ENCODE assay signal across 14 cellular contexts in genomic region chr7:111424768-111425167, GRCh38.
A peak's percentile ranks its signal among the peaks of the same experiment; 100 is the strongest.
DNase-seq lines count a peak whose midpoint lies in the region; ATAC-seq and TF ChIP-seq lines count a peak whose summit lies in the region.
"Had no signal": no experiment of that assay in that cellular context is flagged by ENCODE, and none has a peak within 500 bp of the region (broad histone marks: within the 10 kb centered on the region; RNA-seq: fewer than 3 reads in every experiment).

No MANE protein-coding gene starts in this region.

- H3K27ac Mint-ChIP-seq in mesothelial cell of epicardium (peak overlapping the region; percentile 30), glutamatergic neuron (ENCODE audit: unreplicated experiment) (no peak overlapping the region)
- no peak overlapping the region for H3K27ac Mint-ChIP-seq in activated CD4-positive, alpha-beta T cell treated with anti-CD3 and anti-CD28 coated beads for 36 hours
- H3K27ac Mint-ChIP-seq: activated CD4-positive, alpha-beta memory T cell treated with anti-CD3 and anti-CD28 coated beads for 36 hours; stimulated activated naive CD8-positive, alpha-beta T cell treated with anti-CD3 and anti-CD28 coated beads, Interleukin-15, amount 100 ng/mL, for 72 hours had no signal

- POLR2A ChIA-PET in activated CD4-positive, alpha-beta T cell treated with anti-CD3 and anti-CD28 coated beads for 36 hours (lab: Charles Lee) = no interaction called here

- no peaks in the 10 kb centered on the region for H3K9me3 ChIP-seq in upper lobe of right lung

- H3K4me3 Mint-ChIP-seq in mesothelial cell of epicardium (no peak overlapping the region), glutamatergic neuron (ENCODE audit: unreplicated experiment) (no peak overlapping the region)
- H3K4me3 Mint-ChIP-seq in activated CD4-positive, alpha-beta T cell treated with anti-CD3 and anti-CD28 coated beads for 36 hours = no peak overlapping the region
- H3K4me3 Mint-ChIP-seq: activated CD4-positive, alpha-beta memory T cell treated with anti-CD3 and anti-CD28 coated beads for 36 hours; stimulated activated naive CD8-positive, alpha-beta T cell treated with anti-CD3 and anti-CD28 coated beads, Interleukin-15, amount 100 ng/mL, for 72 hours had no signal

- intact Hi-C loops in activated CD4-positive, alpha-beta T cell treated with anti-CD3 and anti-CD28 coated beads for 36 hours (cut with DNase I, micrococcal nuclease) = no loop called here
- intact Hi-C loops in upper lobe of right lung (cut with DNase I) = no loop called here

- no peaks in the 10 kb centered on the region for H3K27me3 ChIP-seq in upper lobe of right lung

- no peaks in the 10 kb centered on the region for H3K27me3 Mint-ChIP-seq in mesothelial cell of epicardium (ENCODE audit: low read depth)
- no peaks in the 10 kb centered on the region for H3K27me3 Mint-ChIP-seq in activated CD4-positive, alpha-beta T cell treated with anti-CD3 and anti-CD28 coated beads for 36 hours
- no peaks in the 10 kb centered on the region for H3K27me3 Mint-ChIP-seq in glutamatergic neuron (ENCODE audit: unreplicated experiment)
- H3K27me3 Mint-ChIP-seq: activated CD4-positive, alpha-beta memory T cell treated with anti-CD3 and anti-CD28 coated beads for 36 hours; stimulated activated naive CD8-positive, alpha-beta T cell treated with anti-CD3 and anti-CD28 coated beads, Interleukin-15, amount 100 ng/mL, for 72 hours had no signal

- peaks cover 7% of the 10 kb centered on the region for H3K4me1 Mint-ChIP-seq in mesothelial cell of epicardium
- H3K4me1 Mint-ChIP-seq in activated CD4-positive, alpha-beta T cell treated with anti-CD3 and anti-CD28 coated beads for 36 hours = no peaks in the 10 kb centered on the region
- no peaks in the 10 kb centered on the region for H3K4me1 Mint-ChIP-seq in glutamatergic neuron (ENCODE audit: low read depth, unreplicated experiment)
- H3K4me1 Mint-ChIP-seq: stimulated activated naive CD8-positive, alpha-beta T cell treated with anti-CD3 and anti-CD28 coated beads, Interleukin-15, amount 100 ng/mL, for 72 hours had no signal

- H3K36me3 Mint-ChIP-seq in mesothelial cell of epicardium (peaks cover 12% of the 10 kb centered on the region), glutamatergic neuron (ENCODE audit: unreplicated experiment) (no peaks in the 10 kb centered on the region)
- H3K36me3 Mint-ChIP-seq in activated CD4-positive, alpha-beta T cell treated with anti-CD3 and anti-CD28 coated beads for 36 hours (ENCODE audit: low read depth) = peaks cover 2% of the 10 kb centered on the region

- H3K9me3 Mint-ChIP-seq in mesothelial cell of epicardium = peaks cover 21% of the 10 kb centered on the region
- H3K9me3 Mint-ChIP-seq in activated CD4-positive, alpha-beta T cell treated with anti-CD3 and anti-CD28 coated beads for 36 hours (ENCODE audit: low read depth) = peaks cover 3% of the 10 kb centered on the region
- H3K9me3 Mint-ChIP-seq in glutamatergic neuron (ENCODE audit: unreplicated experiment) = peaks cover 2% of the 10 kb centered on the region

- no peak for TF ChIP-seq CTCF in choroid plexus epithelial cell (conservative IDR thresholded peaks at IDR 0.05; ENCODE audit: low read depth, low read length)
- no peak for TF ChIP-seq CTCF in mesothelial cell of epicardium (IDR thresholded peaks at IDR 0.05; ENCODE audit: unreplicated experiment)
- no peak for TF ChIP-seq CTCF in upper lobe of right lung (IDR thresholded peaks at IDR 0.05)
- TF ChIP-seq CTCF in glutamatergic neuron (IDR thresholded peaks at IDR 0.05; ENCODE audit: partially characterized antibody, unreplicated experiment) = no peak

- ATAC-seq in activated CD4-positive, alpha-beta T cell treated with anti-CD3 and anti-CD28 coated beads for 36 hours = no peak
- ATAC-seq in upper lobe of right lung = no peak
- ATAC-seq: stimulated activated naive CD8-positive, alpha-beta T cell treated with anti-CD3 and anti-CD28 coated beads, Interleukin-15, amount 100 ng/mL, for 72 hours had no signal

- H3K4me3 ChIP-seq in choroid plexus epithelial cell (ENCODE audit: low read depth, low read length) (no peak overlapping the region), upper lobe of right lung (no peak overlapping the region)

- peak; percentile 71 for DNase-seq in EH (ENCODE audit: low read depth)
- DNase-seq in LHCN-M2 (ENCODE audit: low read depth) = peak; percentile 69
- DNase-seq in choroid plexus epithelial cell (ENCODE audit: low read depth) = peak; percentile 35
- no peak for DNase-seq in mesothelial cell of epicardium (ENCODE audit: low spot score in 2 of 2, unreplicated experiment in 2 of 2)
- DNase-seq in activated CD4-positive, alpha-beta T cell treated with anti-CD3 and anti-CD28 coated beads for 36 hours = no peak
- no peak for DNase-seq in upper lobe of right lung
- DNase-seq in glutamatergic neuron = no peak
- no peak for DNase-seq in occipital lobe (lab: John Stamatoyannopoulos, UW)
- DNase-seq: activated CD4-positive, alpha-beta memory T cell treated with anti-CD3 and anti-CD28 coated beads for 36 hours; activated effector memory CD4-positive, alpha-beta T cell treated with anti-CD3 and anti-CD28 coated beads, Interleukin-2, amount 50 U/mL, for 16 hours; NCI-H2171 treated with DMSO at 0.1 percent for 48 hours; OCI-M1; stimulated activated naive CD8-positive, alpha-beta T cell treated with anti-CD3 and anti-CD28 coated beads, Interleukin-15, amount 100 ng/mL, for 72 hours had no signal

- H3K27ac ChIP-seq in upper lobe of right lung = no peak overlapping the region
- H3K27ac ChIP-seq: epithelial cell of prostate had no signal

- H3K4me1 ChIP-seq in upper lobe of right lung = no peaks in the 10 kb centered on the region

- CTCF ChIA-PET in activated CD4-positive, alpha-beta T cell treated with anti-CD3 and anti-CD28 coated beads for 36 hours (lab: Charles Lee) = no interaction called here

- H3K36me3 ChIP-seq in upper lobe of right lung = no peaks in the 10 kb centered on the region

Comparison
In these comparisons a context has a peak if more than half of its experiments do, and no peak if none do; other contexts are left out.
1. DNase-seq: peak in EH (single experiment), LHCN-M2 (single experiment) and choroid plexus epithelial cell (single experiment); none in mesothelial cell of epicardium (0 of 2), activated CD4-positive, alpha-beta T cell treated with anti-CD3 and anti-CD28 coated beads for 36 hours (single experiment), upper lobe of right lung (single experiment), glutamatergic neuron (single experiment) and occipital lobe (single experiment).